Comparison of ENCODE assay signal across 7 cellular contexts in genomic region chr14:30559638-30560071, GRCh38.
DNase-seq lines count a peak whose midpoint lies in the region; ATAC-seq, FAIRE-seq and TF ChIP-seq lines count a peak whose summit lies in the region.

No MANE protein-coding gene starts in this region.

- POLR2A ChIA-PET in GM10248 (lab: Yijun Ruan, JAX): no interaction called here

- peak overlapping the region; percentile 100 for H3K4me3 Mint-ChIP-seq in stimulated activated naive B cell treated with anti-CD40 and anti-IgM and Interleukin-4, amounts not matched to agents 10 μg/mL and 1 μg/mL and 100 μg/mL, for 72 hours

- H3K27ac Mint-ChIP-seq in stimulated activated naive B cell treated with anti-CD40 and anti-IgM and Interleukin-4, amounts not matched to agents 10 μg/mL and 1 μg/mL and 100 μg/mL, for 72 hours: peak overlapping the region; percentile 100

- CTCF ChIA-PET in GM10248 (lab: Yijun Ruan, JAX): no interaction called here

- no peaks in the 10 kb centered on the region for H3K9me3 Mint-ChIP-seq in stimulated activated naive B cell treated with anti-CD40 and anti-IgM and Interleukin-4, amounts not matched to agents 10 μg/mL and 1 μg/mL and 100 μg/mL, for 72 hours

- TF ChIP-seq CTCF in GM10248 (IDR thresholded peaks at IDR 0.05; ENCODE audit: control extremely low read depth, extremely low read depth, low read depth, missing control alignments): no peak

- FAIRE-seq in H54 (lab: Jason Lieb, UNC): no peak

- peak; percentile 18 for DNase-seq in GM10248 (ENCODE audit: extremely low spot score)
- DNase-seq in NCI-H2171 treated with DMSO at 0.1 percent for 48 hours (lab: John Stamatoyannopoulos, UW): peak; percentile 63
- DNase-seq in astrocyte of the hippocampus (ENCODE audit: low read depth, low spot score): peak; percentile 82
- DNase-seq in inferior parietal cortex (ENCODE audit: extremely low spot score): peak; percentile 5
- no peak for DNase-seq in stimulated activated naive B cell treated with anti-CD40 and anti-IgM and Interleukin-4, amounts not matched to agents 10 μg/mL and 1 μg/mL and 100 μg/mL, for 72 hours
- no peak for DNase-seq in H54 (ENCODE audit: insufficient read length, low spot score)

- peak; percentile 18 for ATAC-seq in HG02642 (IDR thresholded peaks at IDR 0.05; ENCODE audit: poor library complexity, unreplicated experiment)
- ATAC-seq in stimulated activated naive B cell treated with anti-CD40 and anti-IgM and Interleukin-4, amounts not matched to agents 10 μg/mL and 1 μg/mL and 100 μg/mL, for 72 hours (replicated peaks): peak; percentile 28 to 29

- no peak for TF ChIP-seq POLR2A in H54 (IDR thresholded peaks at IDR 0.05; ENCODE audit: low read depth, low read length)

- H3K36me3 Mint-ChIP-seq in stimulated activated naive B cell treated with anti-CD40 and anti-IgM and Interleukin-4, amounts not matched to agents 10 μg/mL and 1 μg/mL and 100 μg/mL, for 72 hours: peaks cover 13 to 23% of the 10 kb centered on the region in 2 donors

- peaks cover 16 to 28% of the 10 kb centered on the region in 2 donors for H3K4me1 Mint-ChIP-seq in stimulated activated naive B cell treated with anti-CD40 and anti-IgM and Interleukin-4, amounts not matched to agents 10 μg/mL and 1 μg/mL and 100 μg/mL, for 72 hours

- no peaks in the 10 kb centered on the region for H3K27me3 Mint-ChIP-seq in stimulated activated naive B cell treated with anti-CD40 and anti-IgM and Interleukin-4, amounts not matched to agents 10 μg/mL and 1 μg/mL and 100 μg/mL, for 72 hours

Comparison
In these comparisons a context has a peak if more than half of its experiments do, and no peak if none do; other contexts are left out.
1. DNase-seq: peak in GM10248 (single experiment), NCI-H2171 treated with DMSO at 0.1 percent for 48 hours (single experiment), astrocyte of the hippocampus (single experiment) and inferior parietal cortex (single experiment); none in stimulated activated naive B cell treated with anti-CD40 and anti-IgM and Interleukin-4, amounts not matched to agents 10 μg/mL and 1 μg/mL and 100 μg/mL, for 72 hours (single experiment) and H54 (single experiment).